ENCODE assay signal across 1 cellular context in genomic region chr4:77069514-77069913, GRCh38.
TF ChIP-seq lines count a peak whose summit lies in the region.

No MANE protein-coding gene starts in this region.

TF ChIP-seq in GM12878, 131 proteins besides CTCF, POLR2A, EP300 and RAD21:
- TF ChIP-seq POLR2AphosphoS5 (IDR thresholded peaks at IDR 0.05; ENCODE audit: low read length) (peak; percentile 29; the same call in 1 of the 2 replicates), RUNX3 (IDR thresholded peaks at IDR 0.05; ENCODE audit: low read length) (peak; percentile 25; the same call in 1 of the 2 replicates)
